In genomic region chr20:3563113-3563512, GRCh38 we compare ENCODE assay signal across 16 cellular contexts.
"Had no signal": no experiment of that assay in that cellular context is flagged by ENCODE, and none has a peak within 500 bp of the region (broad histone marks: within the 10 kb centered on the region; RNA-seq: fewer than 3 reads in every experiment).

No MANE protein-coding gene starts in this region.

- H3K4me1 ChIP-seq: ascending aorta, breast epithelium, colonic mucosa had no signal

- ATAC-seq: activated CD4-positive, CD25-positive, alpha-beta regulatory T cell treated with anti-CD3 and anti-CD28 coated beads, Interleukin-2, amount 50 U/mL, for 24 hours; activated naive CD4-positive, alpha-beta T cell treated with anti-CD3 and anti-CD28 coated beads, Interleukin-2, amount 50 U/mL, for 72 hours had no signal

- H3K9me3 ChIP-seq: ascending aorta, breast epithelium, colonic mucosa, heart right ventricle, lower lobe of right lung, spleen, thoracic aorta had no signal

- H3K27ac ChIP-seq: ascending aorta, breast epithelium, colonic mucosa, dorsolateral prefrontal cortex, heart right ventricle, lower lobe of right lung, spleen, thoracic aorta, VCaP had no signal

- DNase-seq: activated gamma-delta T cell treated with Interleukin-2 at 50 U/mL for 16 hours; dorsolateral prefrontal cortex; heart right ventricle; left colon; lower lobe of right lung; posterior cingulate gyrus; spleen; stimulated activated CD4-positive, alpha-beta T cell treated with anti-CD3 and anti-CD28 coated beads, Interleukin-4, amount 100 ng/mL, for 1 hour; stimulated activated naive CD4-positive, alpha-beta T cell treated with Interleukin-2 at 50 U/mL for 16 hours had no signal

- H3K4me3 ChIP-seq: ascending aorta, breast epithelium, colonic mucosa, dorsolateral prefrontal cortex, heart right ventricle, lower lobe of right lung, spleen, thoracic aorta had no signal

- H3K27me3 ChIP-seq: ascending aorta, breast epithelium, colonic mucosa, dorsolateral prefrontal cortex, heart right ventricle, spleen had no signal

- H3K36me3 ChIP-seq: breast epithelium, colonic mucosa had no signal
